In genomic region chr1:19483691-19484090, GRCh38 we compare ENCODE assay signal across 8 cellular contexts. TPM values are rescaled to one million over a fixed set of nuclear protein-coding genes. Genes with fewer than 3 reads are reported as not detected.
DNase-seq lines count a peak whose midpoint lies in the region; ATAC-seq and TF ChIP-seq lines count a peak whose summit lies in the region.

No MANE protein-coding gene starts in this region.

- peak overlapping the region; percentile 93 for H3K9ac ChIP-seq in NT2/D1 (ENCODE audit: insufficient read length, low read depth)

- peaks cover 21% of the 10 kb centered on the region for H3K36me3 Mint-ChIP-seq in CD4-positive, CD25-positive, alpha-beta regulatory T cell
- H3K36me3 Mint-ChIP-seq in endothelial cell (ENCODE audit: low read depth, unreplicated experiment), result peaks cover 17% of the 10 kb centered on the region

- no peaks in the 10 kb centered on the region for H3K27me3 ChIP-seq in CD4-positive, CD25-positive, alpha-beta regulatory T cell (ENCODE audit: control insufficient read depth, insufficient read depth, low read length)
- H3K27me3 ChIP-seq in NT2/D1 (ENCODE audit: insufficient read depth, insufficient read length), result no peaks in the 10 kb centered on the region
- no peaks in the 10 kb centered on the region for H3K27me3 ChIP-seq in neutrophil

- H3K36me3 ChIP-seq in CD4-positive, CD25-positive, alpha-beta regulatory T cell (ENCODE audit: control insufficient read depth, insufficient read depth, low read length), result peaks cover 18% of the 10 kb centered on the region
- H3K36me3 ChIP-seq in NT2/D1 (ENCODE audit: insufficient read depth, insufficient read length, low read length) (peaks cover 41% of the 10 kb centered on the region), neutrophil (peaks cover 38% of the 10 kb centered on the region)

- TF ChIP-seq CTCF in endothelial cell (IDR thresholded peaks at IDR 0.05; ENCODE audit: unreplicated experiment) (no peak), neutrophil (IDR thresholded peaks at IDR 0.05) (no peak)

- peak overlapping the region; percentile 93 to 96 (median 96) for H3K4me3 Mint-ChIP-seq in CD4-positive, CD25-positive, alpha-beta regulatory T cell
- H3K4me3 Mint-ChIP-seq in endothelial cell (ENCODE audit: unreplicated experiment), result peak overlapping the region; percentile 98

- H3K27ac Mint-ChIP-seq in CD4-positive, CD25-positive, alpha-beta regulatory T cell, result peak overlapping the region; percentile 94 to 97 (median 95)
- peak overlapping the region; percentile 67 for H3K27ac Mint-ChIP-seq in endothelial cell (ENCODE audit: unreplicated experiment)

- peak overlapping the region; percentile 84 for H3K4me3 ChIP-seq in CD4-positive, CD25-positive, alpha-beta regulatory T cell (ENCODE audit: low read depth, low read length)
- H3K4me3 ChIP-seq in NT2/D1 (ENCODE audit: insufficient read length, low read depth) (peak overlapping the region; percentile 90), neutrophil (ENCODE audit: low read depth in 1 of 2, low read length in 1 of 2) (peak overlapping the region; percentile 83 to 89)

- peak overlapping the region; percentile 92 for H3K27ac ChIP-seq in CD4-positive, CD25-positive, alpha-beta regulatory T cell (ENCODE audit: insufficient read depth, low read length, poor library complexity, severe bottlenecking)
- H3K27ac ChIP-seq in neutrophil, result peak overlapping the region; percentile 95

- no peak for ATAC-seq in CD4-positive, CD25-positive, alpha-beta regulatory T cell (ENCODE audit: low read depth in 2 of 2)
- ATAC-seq in GM18858 (IDR thresholded peaks at IDR 0.05; ENCODE audit: unreplicated experiment), result no peak

- no peaks in the 10 kb centered on the region for H3K9me3 Mint-ChIP-seq in CD4-positive, CD25-positive, alpha-beta regulatory T cell
- H3K9me3 Mint-ChIP-seq in endothelial cell (ENCODE audit: unreplicated experiment), result no peaks in the 10 kb centered on the region

- peaks cover 79% of the 10 kb centered on the region for H3K4me1 ChIP-seq in CD4-positive, CD25-positive, alpha-beta regulatory T cell (ENCODE audit: control insufficient read depth, insufficient read depth, low read length, poor library complexity, severe bottlenecking)
- peaks cover 30% of the 10 kb centered on the region for H3K4me1 ChIP-seq in NT2/D1 (ENCODE audit: insufficient read depth, insufficient read length)
- peaks cover 71 to 80% of the 10 kb centered on the region in 2 experiments for H3K4me1 ChIP-seq in neutrophil (ENCODE audit: control insufficient read depth in 1 of 2, insufficient read depth in 1 of 2, low read depth in 1 of 2, low read length in 1 of 2)

- no peak for DNase-seq in CD4-positive, CD25-positive, alpha-beta regulatory T cell
- DNase-seq in NT2/D1 (ENCODE audit: low read depth, low spot score) (no peak), endothelial cell (ENCODE audit: low spot score) (no peak), NCI-H1048 (lab: John Stamatoyannopoulos, UW) (no peak), NCI-H2029 treated with DMSO at 0.1 percent for 48 hours (lab: John Stamatoyannopoulos, UW) (no peak)
- DNase-seq in stimulated activated CD4-positive, alpha-beta T cell treated with anti-CD3 and anti-CD28 coated beads, Interleukin-1b, Interleukin-23, amount 100 ng/mL, for 48 hours, result no peak

- H3K4me1 Mint-ChIP-seq in CD4-positive, CD25-positive, alpha-beta regulatory T cell, result peaks cover 12 to 80% (median 60%) of the 10 kb centered on the region in 4 donors
- peaks cover 58% of the 10 kb centered on the region for H3K4me1 Mint-ChIP-seq in endothelial cell (ENCODE audit: unreplicated experiment)

- H3K9me3 ChIP-seq in CD4-positive, CD25-positive, alpha-beta regulatory T cell (ENCODE audit: control insufficient read depth in 2 of 2, low read length in 2 of 2), result no peaks in the 10 kb centered on the region
- no peaks in the 10 kb centered on the region for H3K9me3 ChIP-seq in NT2/D1 (ENCODE audit: insufficient read depth, low read length)
- H3K9me3 ChIP-seq in neutrophil, result no peaks in the 10 kb centered on the region

- no peaks in the 10 kb centered on the region for H3K27me3 Mint-ChIP-seq in CD4-positive, CD25-positive, alpha-beta regulatory T cell
- H3K27me3 Mint-ChIP-seq in endothelial cell (ENCODE audit: unreplicated experiment), result peaks cover 12% of the 10 kb centered on the region

RNA-seq across cellular contexts. Expression of gene CAPZB, which starts 1.6 kb away (rescaled TPM):
- 372 TPM for total RNA-seq in CD4-positive, CD25-positive, alpha-beta regulatory T cell
- 100 to 1,000 TPM; 384 to 588 (median 518) TPM for polyA plus RNA-seq in CD4-positive, CD25-positive, alpha-beta regulatory T cell
- 414 TPM for total RNA-seq in endothelial cell (ENCODE audit: unreplicated experiment)
